In genomic region chr18:78855188-78855587, GRCh38 we compare ENCODE assay signal across 20 cellular contexts.
"Had no signal": no experiment of that assay in that cellular context is flagged by ENCODE, and none has a peak within 500 bp of the region (broad histone marks: within the 10 kb centered on the region; RNA-seq: fewer than 3 reads in every experiment).

No MANE protein-coding gene starts in this region.

- H3K27me3 ChIP-seq: colonic mucosa had no signal

- H3K4me3 Mint-ChIP-seq: mesothelial cell of epicardium had no signal

- H3K4me1 ChIP-seq: colonic mucosa, esophagus squamous epithelium, gastrocnemius medialis, heart right ventricle, left lung, lower lobe of right lung had no signal

- H3K4me1 Mint-ChIP-seq: mesothelial cell of epicardium had no signal

- H3K9me3 ChIP-seq: colonic mucosa, gastrocnemius medialis, mucosa of descending colon had no signal

- H3K36me3 Mint-ChIP-seq: mesothelial cell of epicardium had no signal

- H3K27ac ChIP-seq: colonic mucosa, dorsolateral prefrontal cortex, esophagus squamous epithelium, gastrocnemius medialis, heart right ventricle, left lung, lower lobe of right lung had no signal

- H3K27ac Mint-ChIP-seq: mesothelial cell of epicardium had no signal

- H3K36me3 ChIP-seq: colonic mucosa, esophagus squamous epithelium, gastrocnemius medialis, heart right ventricle, left lung, lower lobe of right lung had no signal

- H3K4me3 ChIP-seq: colonic mucosa, dorsolateral prefrontal cortex, esophagus squamous epithelium, gastrocnemius medialis, heart right ventricle, left lung, lower lobe of right lung, mucosa of descending colon had no signal

- DNase-seq: colonic mucosa; dermis blood vessel endothelial cell; dorsolateral prefrontal cortex; effector CD4-positive, alpha-beta T cell; effector memory CD4-positive, alpha-beta T cell; esophagus squamous epithelium; foreskin fibroblast; foreskin melanocyte; gastrocnemius medialis; glutamatergic neuron; head of caudate nucleus; heart right ventricle; hippocampal formation; left cardiac atrium; left lung; left ventricle myocardium superior; lower lobe of right lung; mesenchymal stem cell; mucosa of descending colon had no signal
